ENCODE assay signal across 1 cellular context in genomic region chr7:6235029-6235627, GRCh38.
TF ChIP-seq lines count a peak whose summit lies in the region.

No MANE protein-coding gene starts in this region.

TF ChIP-seq in GM12878, 131 proteins besides CTCF, POLR2A, EP300 and RAD21:
- TF ChIP-seq IKZF2 (IDR thresholded peaks at IDR 0.05) = no peak
- TF ChIP-seq CHD4 (IDR thresholded peaks at IDR 0.05) = no peak
- TF ChIP-seq MXI1 (IDR thresholded peaks at IDR 0.05; ENCODE audit: low read depth, low read length) = no peak
- no peak for TF ChIP-seq PKNOX1 (IDR thresholded peaks at IDR 0.05)
- TF ChIP-seq TAF1 (IDR thresholded peaks at IDR 0.05; ENCODE audit: borderline replicate concordance, low read depth, low read length) = no peak
- TF ChIP-seq SRF (IDR thresholded peaks at IDR 0.05; ENCODE audit: low read depth in 2 of 2, low read length in 2 of 2) = no peak
- TF ChIP-seq BHLHE40 (IDR thresholded peaks at IDR 0.05; ENCODE audit: borderline replicate concordance in 1 of 2, low read depth in 2 of 2, low read length in 1 of 2) = no peak
- no peak for TF ChIP-seq WRNIP1 (IDR thresholded peaks at IDR 0.05; ENCODE audit: borderline replicate concordance, low read depth, low read length)
- no peak for TF ChIP-seq SKIL (IDR thresholded peaks at IDR 0.05; ENCODE audit: low read depth, poor library complexity, severe bottlenecking)
- no peak for TF ChIP-seq TBL1XR1 (IDR thresholded peaks at IDR 0.05; ENCODE audit: low read depth, low read length)
- TF ChIP-seq BRCA1 (IDR thresholded peaks at IDR 0.05; ENCODE audit: low read depth, low read length) = no peak
- TF ChIP-seq ATF7 (IDR thresholded peaks at IDR 0.05; ENCODE audit: low read depth) = no peak
- TF ChIP-seq NFIC (IDR thresholded peaks at IDR 0.05; ENCODE audit: low read depth, low read length) = no peak
- no peak for TF ChIP-seq GABPA (IDR thresholded peaks at IDR 0.05; ENCODE audit: low read depth)
- no peak for TF ChIP-seq DPF2 (IDR thresholded peaks at IDR 0.05)
- no peak for TF ChIP-seq KLF5 (IDR thresholded peaks at IDR 0.05; ENCODE audit: partially characterized antibody)
- TF ChIP-seq NBN (IDR thresholded peaks at IDR 0.05) = no peak
